In the genomic region with DNA sequence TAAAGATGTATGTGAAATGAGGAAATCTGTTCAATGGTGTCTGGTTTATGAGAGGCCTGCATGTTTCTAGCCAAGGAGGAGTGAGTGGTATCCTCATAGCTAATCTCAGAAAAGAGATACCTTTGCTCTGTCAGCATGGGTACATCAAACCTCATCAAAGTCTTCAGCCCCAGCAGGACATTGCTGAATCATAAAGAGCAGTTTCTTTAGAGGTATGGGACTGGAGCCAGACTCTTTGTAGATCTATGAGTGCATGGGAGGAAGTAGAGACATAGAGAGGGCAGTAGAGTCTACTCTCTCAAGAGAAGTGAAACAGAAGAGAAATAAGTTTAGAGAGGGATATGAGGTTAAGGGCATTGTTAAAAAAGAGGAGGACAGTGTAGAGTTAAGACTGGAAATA, we compare ENCODE assay signal across 1 cellular context.
TF ChIP-seq lines count a peak whose summit lies in the region.

No MANE protein-coding gene starts in this region.

TF ChIP-seq in HCT116, 20 proteins besides CTCF, POLR2A, EP300 and RAD21 (continued from another document):
- TF ChIP-seq CBX3 (IDR thresholded peaks at IDR 0.05; ENCODE audit: low read depth): peak; percentile 80
- TF ChIP-seq SP1 (IDR thresholded peaks at IDR 0.05; ENCODE audit: low read depth): peak; percentile 71
- TF ChIP-seq ZFX (IDR thresholded peaks at IDR 0.05): no peak
- TF ChIP-seq JUND (IDR thresholded peaks at IDR 0.05): peak; percentile 91
